In the genomic region with DNA sequence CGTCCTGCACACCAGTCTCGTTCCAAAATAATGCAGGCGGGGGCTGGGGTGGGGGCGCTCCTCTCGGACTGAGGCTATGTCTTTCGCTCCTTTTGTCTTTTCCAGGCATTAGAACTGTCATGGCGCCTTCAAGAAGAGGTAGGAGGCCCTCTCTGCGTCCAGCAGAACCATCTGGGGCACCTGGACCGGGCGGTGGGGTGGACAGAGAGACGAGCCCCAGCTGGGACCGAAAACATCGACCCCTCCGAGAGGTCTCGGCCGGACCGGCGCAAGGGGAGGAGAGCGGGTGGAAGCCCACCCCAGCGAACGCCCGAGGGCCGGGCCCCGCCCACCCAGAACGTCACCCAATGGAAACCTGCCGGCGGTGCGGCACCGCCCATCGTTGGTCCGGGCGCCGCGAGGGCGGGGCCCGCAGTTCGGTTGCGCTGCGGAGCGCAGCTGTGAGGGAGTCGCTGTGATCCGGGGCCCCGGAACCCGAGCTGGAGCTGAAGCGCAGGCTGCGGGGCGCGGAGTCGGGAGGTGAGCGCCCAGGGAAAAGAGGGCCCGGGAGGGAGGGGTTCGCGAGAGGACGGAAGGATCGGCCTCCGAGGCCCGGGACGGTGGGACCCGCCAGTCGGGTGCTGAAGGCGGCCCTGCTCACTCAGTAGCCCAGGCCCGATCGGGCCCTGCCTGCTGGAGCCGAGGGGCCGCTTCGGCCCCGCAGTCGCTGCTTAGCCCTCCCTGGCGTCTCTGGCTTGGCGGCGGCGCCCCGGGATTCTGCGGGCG, we compare ENCODE assay signal across 7 cellular contexts. TPM values are rescaled to one million over a fixed set of nuclear protein-coding genes. Genes with fewer than 3 reads are reported as not detected.
DNase-seq lines count a peak whose midpoint lies in the region; ATAC-seq and TF ChIP-seq lines count a peak whose summit lies in the region.

A gene (plus strand): TSS at position 419 of the 765 bp plus-strand sequence. CDS start 4,643 bp downstream, outside the sequence.

- H3K9me2 ChIP-seq in hepatocyte (replicated peaks; ENCODE audit: insufficient read depth) = no peaks in the 10 kb centered on the region

- peak within 1 kb of the TSS; percentile 75 for H2AFZ ChIP-seq in hepatocyte

- H3K79me2 ChIP-seq in hepatocyte = peaks cover 45% of the 10 kb centered on the region

- H4K20me1 ChIP-seq in hepatocyte (ENCODE audit: insufficient read depth, poor library complexity, severe bottlenecking) = peaks cover 44% of the 10 kb centered on the region

- no peak for TF ChIP-seq CTCF in hepatocyte (IDR thresholded peaks at IDR 0.05; ENCODE audit: poor library complexity)

- peak within 1 kb of the TSS; percentile 73 for H3K4me3 ChIP-seq in hepatocyte

- H3K4me1 ChIP-seq in hepatocyte (ENCODE audit: insufficient read depth) = peaks cover 13% of the 10 kb centered on the region

- no peaks in the 10 kb centered on the region for H3K27me3 ChIP-seq in hepatocyte

- peak within 1 kb of the TSS; percentile 100 for H3K27ac ChIP-seq in hepatocyte

- ATAC-seq in GM18511 (IDR thresholded peaks at IDR 0.05; ENCODE audit: unreplicated experiment) (peak; percentile 90), HG02981 (IDR thresholded peaks at IDR 0.05; ENCODE audit: unreplicated experiment) (peak; percentile 89)

- no peaks in the 10 kb centered on the region for H3K9me3 ChIP-seq in hepatocyte (ENCODE audit: low read depth)

- 1% methylated on average over 48 of the region's 75 CpGs for WGBS in hepatocyte (ENCODE audit: low lambda C conversion rate, missing lambda C conversion rate)

- peak; percentile 67 for DNase-seq in NCI-H2081 treated with DMSO at 0.1 percent for 48 hours (lab: John Stamatoyannopoulos, UW)
- peak; percentile 77 for DNase-seq in T1000 (lab: John Stamatoyannopoulos, UW)
- peak; percentile 98 for DNase-seq in astrocyte of the hippocampus (ENCODE audit: low read depth, low spot score)
- peak; percentile 97 for DNase-seq in hepatocyte (ENCODE audit: low spot score)
- DNase-seq in retina = peak; percentile 98

- peak within 1 kb of the TSS; percentile 91 for H3K4me2 ChIP-seq in hepatocyte

- H3K36me3 ChIP-seq in hepatocyte (replicated peaks; ENCODE audit: insufficient read depth, low read depth) = no peaks in the 10 kb centered on the region

RNA-seq across cellular contexts. Expression of the gene that starts here (rescaled TPM):
- total RNA-seq in hepatocyte = 114 and 127 TPM in 2 replicates
- 157 and 165 TPM in 2 replicates for polyA plus RNA-seq in hepatocyte

Comparison
In these comparisons a context has a peak if more than half of its experiments do, and no peak if none do; other contexts are left out.
1. Peak in every context shown above with its lines: DNase-seq, ATAC-seq, H3K4me3 ChIP-seq and H3K27ac ChIP-seq.